Comparison of ENCODE assay signal across 8 cellular contexts in genomic region chr7:50266893-50267386, GRCh38. TPM values are rescaled to one million over a fixed set of nuclear protein-coding genes. Genes with fewer than 3 reads are reported as not detected.
DNase-seq lines count a peak whose midpoint lies in the region; ATAC-seq and TF ChIP-seq lines count a peak whose summit lies in the region.

No MANE protein-coding gene starts in this region.

- no peak for TF ChIP-seq CTCF in A673 (conservative IDR thresholded peaks at IDR 0.05; ENCODE audit: low read depth, low read length)
- TF ChIP-seq CTCF in dorsolateral prefrontal cortex (IDR thresholded peaks at IDR 0.05 in 54 of 56, conservative IDR thresholded peaks at IDR 0.05 in 2 of 56; ENCODE audit: low read depth in 1 of 56, partially characterized antibody in 56 of 56) = no peak

- H3K36me3 ChIP-seq in A673 (ENCODE audit: insufficient read depth, low read length, poor library complexity, severe bottlenecking) = no peaks in the 10 kb centered on the region

- H3K9me3 ChIP-seq in A673 (ENCODE audit: low read depth, low read length, poor library complexity, severe bottlenecking) = no peaks in the 10 kb centered on the region

- H3K27ac ChIP-seq in A673 (ENCODE audit: low read depth, low read length, poor library complexity, severe bottlenecking) (no peak overlapping the region), dorsolateral prefrontal cortex (no peak overlapping the region)

- POLR2A ChIA-PET in A673 (lab: Charles Lee; ENCODE audit: low non-redundant PET) = no interaction called here

- peaks cover 20% of the 10 kb centered on the region for H3K4me1 ChIP-seq in A673 (ENCODE audit: insufficient read depth, low read length, poor library complexity, severe bottlenecking)

- CTCF ChIA-PET in A673 (lab: Charles Lee) = interaction anchor here (0.5 kb wide), 1 partner anchor 62 kb away, joined by 3 read pairs; no protein-coding TSS in a partner anchor

- ATAC-seq in GM18498 (IDR thresholded peaks at IDR 0.05; ENCODE audit: unreplicated experiment) = peak; percentile 58
- ATAC-seq in HG02798 (IDR thresholded peaks at IDR 0.05; ENCODE audit: poor library complexity, unreplicated experiment) = peak; percentile 60

- no TSS peak for BruUV-seq in A673 (replicated peaks; lab: Mats Ljungman, UMichigan)

- DNase-seq in OCI-M1 (lab: John Stamatoyannopoulos, UW) (peak; percentile 71), A673 (ENCODE audit: low spot score) (no peak), dorsolateral prefrontal cortex (no peak), NCI-H748 (lab: John Stamatoyannopoulos, UW; ENCODE audit: unreplicated experiment) (no peak)
- DNase-seq in activated T-helper 1 cell treated with anti-CD3 and anti-CD28 coated beads, Interleukin-2, amount 50 U/mL, for 16 hours (ENCODE audit: low read depth in 1 of 2, low spot score in 1 of 2) = peak; percentile 55 to 67
- peak; percentile 85 for DNase-seq in stimulated activated CD4-positive, alpha-beta T cell treated with anti-CD3 and anti-CD28 coated beads, Interleukin-15, amount 100 ng/mL, for 24 hours

- H3K27me3 ChIP-seq in A673 (replicated peaks; ENCODE audit: insufficient read depth, low read depth, low read length, poor library complexity) = no peaks in the 10 kb centered on the region
- H3K27me3 ChIP-seq in dorsolateral prefrontal cortex = peaks cover 0 to 2% (median 0%) of the 10 kb centered on the region in 45 donors

- intact Hi-C loops in A673 (cut with micrococcal nuclease; ENCODE audit: unreplicated experiment) (no loop called here), dorsolateral prefrontal cortex (cut with DNase I) (no loop called here)

- no peak overlapping the region for H3K4me3 ChIP-seq in A673 (ENCODE audit: low read depth, low read length, poor library complexity, severe bottlenecking)
- H3K4me3 ChIP-seq in dorsolateral prefrontal cortex = no peak overlapping the region

RNA-seq across cellular contexts. Expression of gene IKZF1, which starts 37.6 kb away (rescaled TPM):
- total RNA-seq in A673 (2021) = 3.7 and 4.2 TPM in 2 replicates
- total RNA-seq in dorsolateral prefrontal cortex = 10 to 100 TPM in 18 of 120 experiments, 1 to 10 TPM in 102; 1.7 to 15.4 (median 6.4) TPM

Comparison
In these comparisons a context has a peak if more than half of its experiments do, and no peak if none do; other contexts are left out.
1. DNase-seq: peak in OCI-M1 (single experiment), activated T-helper 1 cell treated with anti-CD3 and anti-CD28 coated beads, Interleukin-2, amount 50 U/mL, for 16 hours (2 of 2) and stimulated activated CD4-positive, alpha-beta T cell treated with anti-CD3 and anti-CD28 coated beads, Interleukin-15, amount 100 ng/mL, for 24 hours (single experiment); none in A673 (single experiment), dorsolateral prefrontal cortex (0 of 10) and NCI-H748 (single experiment).